In genomic region chr19:23996549-23996948, GRCh38 we compare ENCODE assay signal across 8 cellular contexts.
DNase-seq lines count a peak whose midpoint lies in the region; ATAC-seq and TF ChIP-seq lines count a peak whose summit lies in the region.

No MANE protein-coding gene starts in this region.

- no peak for ATAC-seq in HG02970 (IDR thresholded peaks at IDR 0.05; ENCODE audit: low FRiP score, unreplicated experiment)

- H3K4me1 Mint-ChIP-seq in endothelial cell (ENCODE audit: unreplicated experiment): no peaks in the 10 kb centered on the region

- H3K9me3 ChIP-seq in thyroid gland: no peaks in the 10 kb centered on the region

- H3K36me3 ChIP-seq in thyroid gland: no peaks in the 10 kb centered on the region

- WGBS in thyroid gland, 2 donors: 65 to 70% methylated on average over 7 of the region's 7 CpGs

- H3K4me3 ChIP-seq in NB4 (ENCODE audit: low read depth, low read length) (no peak overlapping the region), thyroid gland (replicated peaks in 1 of 3) (no peak overlapping the region)

- no peaks in the 10 kb centered on the region for H3K27me3 ChIP-seq in thyroid gland

- TF ChIP-seq POLR2A in NB4 (IDR thresholded peaks at IDR 0.05; ENCODE audit: extremely low read depth, insufficient read length) (no peak), thyroid gland (IDR thresholded peaks at IDR 0.05) (no peak)

- DNase-seq in activated CD4-positive, alpha-beta T cell treated with anti-CD3 and anti-CD28 coated beads, Interleukin-2, amount 50 U/mL, for 48 hours: peak; percentile 4 to 21
- no peak for DNase-seq in activated CD4-positive, alpha-beta T cell treated with anti-CD3 and anti-CD28 coated beads for 1 hour
- DNase-seq in NB4 (ENCODE audit: low read depth) (peak; percentile 40), endothelial cell (ENCODE audit: low spot score) (peak; percentile 8), T1000 (lab: John Stamatoyannopoulos, UW) (no peak), thyroid gland (no peak)
- DNase-seq in stimulated activated CD8-positive, alpha-beta memory T cell treated with anti-CD3 and anti-CD28 coated beads, Interleukin-4, amount 100 ng/mL, for 48 hours: peak; percentile 40

- peaks cover 43% of the 10 kb centered on the region for H3K9me3 Mint-ChIP-seq in endothelial cell (ENCODE audit: unreplicated experiment)

- H3K4me1 ChIP-seq in thyroid gland: no peaks in the 10 kb centered on the region

- intact Hi-C loops in thyroid gland (cut with DNase I): no loop called here

- H3K27ac ChIP-seq in thyroid gland: no peak overlapping the region

- H3K4me3 Mint-ChIP-seq in endothelial cell (ENCODE audit: unreplicated experiment): no peak overlapping the region

- TF ChIP-seq CTCF in NB4 (IDR thresholded peaks at IDR 0.05; ENCODE audit: low read depth, low read length): peak; percentile 50
- peak; percentile 57 for TF ChIP-seq CTCF in endothelial cell (IDR thresholded peaks at IDR 0.05; ENCODE audit: unreplicated experiment)
- peak in 1 of 6 experiments; percentile 26 for TF ChIP-seq CTCF in thyroid gland (IDR thresholded peaks at IDR 0.05)

- H3K27me3 Mint-ChIP-seq in endothelial cell (ENCODE audit: unreplicated experiment): peaks cover 6% of the 10 kb centered on the region

- H3K36me3 Mint-ChIP-seq in endothelial cell (ENCODE audit: low read depth, unreplicated experiment): peaks cover 7% of the 10 kb centered on the region

- no peak overlapping the region for H3K27ac Mint-ChIP-seq in endothelial cell (ENCODE audit: unreplicated experiment)

Comparison
In these comparisons a context has a peak if more than half of its experiments do, and no peak if none do; other contexts are left out.
1. DNase-seq: peak in activated CD4-positive, alpha-beta T cell treated with anti-CD3 and anti-CD28 coated beads, Interleukin-2, amount 50 U/mL, for 48 hours (2 of 2), NB4 (single experiment), endothelial cell (single experiment) and stimulated activated CD8-positive, alpha-beta memory T cell treated with anti-CD3 and anti-CD28 coated beads, Interleukin-4, amount 100 ng/mL, for 48 hours (single experiment); none in activated CD4-positive, alpha-beta T cell treated with anti-CD3 and anti-CD28 coated beads for 1 hour (single experiment), T1000 (single experiment) and thyroid gland (0 of 2).